Comparison of ENCODE assay signal across 19 cellular contexts in the genomic region with DNA sequence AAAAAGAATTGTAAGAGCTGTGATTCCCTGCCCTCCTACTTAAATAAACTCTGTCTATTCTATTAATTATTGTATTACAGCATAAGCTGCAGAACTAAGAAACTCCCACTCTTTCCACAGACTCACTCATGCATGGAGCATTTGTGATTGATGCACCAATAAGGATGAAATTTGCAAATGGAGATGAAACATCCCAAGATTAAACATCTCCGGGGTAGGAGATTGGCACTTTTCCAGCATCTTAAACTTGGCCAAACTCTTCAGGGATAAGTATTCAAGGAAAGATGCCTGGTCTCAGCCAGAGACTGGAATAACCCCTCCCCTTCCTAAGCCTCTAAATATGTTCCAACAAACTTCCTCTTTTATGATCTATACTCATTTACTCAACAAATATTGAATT.
"Had no signal": no experiment of that assay in that cellular context is flagged by ENCODE, and none has a peak within 500 bp of the region (broad histone marks: within the 10 kb centered on the region; RNA-seq: fewer than 3 reads in every experiment).

No MANE protein-coding gene starts in this region.

- H3K27ac ChIP-seq: body of pancreas, cardiac muscle cell, epithelial cell of prostate, gastrocnemius medialis, pancreas, psoas muscle, right atrium auricular region, thoracic aorta, VCaP had no signal

- H3K36me3 ChIP-seq: cardiac muscle cell, gastrocnemius medialis, pancreas, right atrium auricular region, thoracic aorta had no signal

- DNase-seq: activated CD4-positive, alpha-beta memory T cell treated with anti-CD3 and anti-CD28 coated beads, Interleukin-2, amount 10 ng/mL, durations not matched to agents 7 days and 5 days; activated CD4-positive, alpha-beta T cell treated with anti-CD3 and anti-CD28 coated beads, Interleukin-2, amount 10 ng/mL, durations not matched to agents 24 days and 14 days; activated effector memory CD4-positive, alpha-beta T cell treated with Interleukin-2 at 50 U/mL for 16 hours; activated naive CD4-positive, alpha-beta T cell treated with anti-CD3 and anti-CD28 coated beads, Interleukin-2, amount 10 ng/mL, durations not matched to agents 7 days and 5 days; activated T-cell treated with anti-CD3 and anti-CD28 coated beads, Interleukin-2, amount 50 U/mL, for 72 hours; body of pancreas; gastrocnemius medialis; hypothalamus; nephron progenitor cell; pancreas; psoas muscle; stimulated activated CD4-positive, alpha-beta T cell treated with anti-CD3 and anti-CD28 coated beads, Interleukin-4, amount 100 ng/mL, for 24 hours; stimulated activated naive CD4-positive, alpha-beta T cell treated with Interleukin-2 at 50 U/mL for 16 hours had no signal

- H3K9me3 ChIP-seq: body of pancreas, gastrocnemius medialis, pancreas, psoas muscle, right atrium auricular region, thoracic aorta had no signal

- ATAC-seq: activated CD4-positive, CD25-positive, alpha-beta regulatory T cell treated with anti-CD3 and anti-CD28 coated beads, Interleukin-2, amount 50 U/mL, for 24 hours; activated T-cell treated with anti-CD3 and anti-CD28 coated beads, Interleukin-2, amount 50 U/mL, for 72 hours; body of pancreas; gastrocnemius medialis; pancreas; psoas muscle had no signal

- H3K27me3 ChIP-seq: body of pancreas, cardiac muscle cell, gastrocnemius medialis, pancreas, right atrium auricular region had no signal

- FAIRE-seq: pancreas had no signal

- H3K4me1 ChIP-seq: gastrocnemius medialis, pancreas, psoas muscle, right atrium auricular region had no signal

- H3K4me3 ChIP-seq: body of pancreas, cardiac muscle cell, gastrocnemius medialis, pancreas, psoas muscle, right atrium auricular region, thoracic aorta had no signal
